8 cellular contexts compared by ENCODE assay signal in the genomic region with DNA sequence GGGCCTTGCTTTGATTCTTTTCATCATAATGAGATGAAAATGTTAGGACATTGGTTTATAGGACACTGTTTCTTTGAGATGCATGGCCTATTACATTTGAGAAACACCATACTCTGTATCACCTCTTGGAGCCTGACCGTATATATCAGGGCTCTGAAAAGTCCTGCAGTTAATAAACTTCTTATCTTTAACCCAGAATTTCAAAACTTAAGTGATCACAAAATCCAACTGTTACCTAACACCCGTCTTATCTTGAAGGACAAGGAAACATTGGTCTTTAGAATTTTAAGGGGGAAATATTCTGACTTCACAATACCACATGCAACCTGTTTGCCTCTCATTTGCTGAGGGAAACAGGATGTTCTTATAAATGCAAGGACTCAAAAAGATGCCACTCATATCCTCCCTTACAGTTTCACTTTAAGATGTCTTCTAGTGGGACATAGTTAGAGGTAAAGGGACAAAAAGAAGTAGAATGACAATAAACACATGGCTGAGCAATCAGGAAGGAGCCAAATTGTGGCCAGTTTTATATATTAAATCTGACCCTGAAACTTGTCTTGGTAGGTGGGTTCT.
DNase-seq lines count a peak whose midpoint lies in the region; ATAC-seq lines count a peak whose summit lies in the region.

No MANE protein-coding gene starts in this region.

- DNase-seq in hepatic stellate cell (ENCODE audit: low spot score), result no peak
- DNase-seq in NCI-H2029 (lab: John Stamatoyannopoulos, UW), result no peak
- no peak for DNase-seq in retina
- no peak for DNase-seq in activated CD4-positive, alpha-beta T cell treated with anti-CD3 and anti-CD28 coated beads, Interleukin-2, amount 50 U/mL, for 1 hour

- H3K27ac Mint-ChIP-seq in stimulated activated memory B cell treated with anti-CD40 and anti-IgM and Interleukin-4, amounts not matched to agents 10 μg/mL and 1 μg/mL and 100 μg/mL, for 72 hours, result peak overlapping the region; percentile 95

- peaks cover 62% of the 10 kb centered on the region for H3K4me1 Mint-ChIP-seq in stimulated activated memory B cell treated with anti-CD40 and anti-IgM and Interleukin-4, amounts not matched to agents 10 μg/mL and 1 μg/mL and 100 μg/mL, for 72 hours

- no peaks in the 10 kb centered on the region for H3K9me3 Mint-ChIP-seq in stimulated activated memory B cell treated with anti-CD40 and anti-IgM and Interleukin-4, amounts not matched to agents 10 μg/mL and 1 μg/mL and 100 μg/mL, for 72 hours

- H3K27me3 Mint-ChIP-seq in stimulated activated memory B cell treated with anti-CD40 and anti-IgM and Interleukin-4, amounts not matched to agents 10 μg/mL and 1 μg/mL and 100 μg/mL, for 72 hours, result no peaks in the 10 kb centered on the region

- ATAC-seq in GM19043 (IDR thresholded peaks at IDR 0.05; ENCODE audit: low read depth, unreplicated experiment) (peak; percentile 39), HG02981 (IDR thresholded peaks at IDR 0.05; ENCODE audit: unreplicated experiment) (peak; percentile 39)
- ATAC-seq in stimulated activated memory B cell treated with anti-CD40 and anti-IgM and Interleukin-4, amounts not matched to agents 10 μg/mL and 1 μg/mL and 100 μg/mL, for 72 hours, result peak; percentile 34

- H3K36me3 Mint-ChIP-seq in stimulated activated memory B cell treated with anti-CD40 and anti-IgM and Interleukin-4, amounts not matched to agents 10 μg/mL and 1 μg/mL and 100 μg/mL, for 72 hours, result peaks cover 12% of the 10 kb centered on the region

- H3K4me3 Mint-ChIP-seq in stimulated activated memory B cell treated with anti-CD40 and anti-IgM and Interleukin-4, amounts not matched to agents 10 μg/mL and 1 μg/mL and 100 μg/mL, for 72 hours, result peak overlapping the region; percentile 43

- H3K27ac ChIP-seq in angular gyrus (ENCODE audit: low read depth, low read length), result peak overlapping the region; percentile 76
